1 cellular context compared by ENCODE assay signal in the genomic region with DNA sequence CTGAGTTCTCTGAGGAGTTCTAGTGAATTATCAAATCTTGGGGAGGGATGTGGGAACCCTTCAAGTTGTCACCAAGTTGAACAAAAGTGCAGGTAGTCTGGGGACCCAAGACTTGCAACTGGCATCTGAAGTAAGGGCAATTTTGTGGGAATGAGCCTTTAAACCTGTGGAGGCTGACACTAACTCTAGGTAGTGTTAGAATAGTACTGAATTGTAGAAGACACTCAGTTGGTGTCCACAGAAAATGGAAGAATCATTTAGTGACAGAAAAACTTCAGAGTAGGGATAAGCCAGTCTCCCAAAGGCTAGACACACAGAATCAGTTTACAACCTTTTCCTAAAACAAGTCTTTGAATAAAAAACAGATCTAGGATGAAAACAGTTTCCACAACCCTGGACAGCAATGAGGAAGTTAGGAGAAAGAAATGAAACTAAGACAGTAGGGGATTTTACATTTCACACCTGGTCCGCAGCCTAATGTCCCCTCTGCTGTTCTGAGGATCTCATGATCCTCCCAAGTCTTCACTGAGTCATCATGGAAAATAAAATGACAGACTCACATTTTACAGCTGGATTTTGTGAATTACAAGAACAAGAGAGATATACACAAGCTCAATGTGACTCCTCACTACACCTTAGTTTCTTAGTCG.
TF ChIP-seq lines count a peak whose summit lies in the region.

No MANE protein-coding gene starts in this region.

TF ChIP-seq in GM12878, 131 proteins besides CTCF, POLR2A, EP300 and RAD21 (continued from another document):
- TF ChIP-seq, protein P1, sequence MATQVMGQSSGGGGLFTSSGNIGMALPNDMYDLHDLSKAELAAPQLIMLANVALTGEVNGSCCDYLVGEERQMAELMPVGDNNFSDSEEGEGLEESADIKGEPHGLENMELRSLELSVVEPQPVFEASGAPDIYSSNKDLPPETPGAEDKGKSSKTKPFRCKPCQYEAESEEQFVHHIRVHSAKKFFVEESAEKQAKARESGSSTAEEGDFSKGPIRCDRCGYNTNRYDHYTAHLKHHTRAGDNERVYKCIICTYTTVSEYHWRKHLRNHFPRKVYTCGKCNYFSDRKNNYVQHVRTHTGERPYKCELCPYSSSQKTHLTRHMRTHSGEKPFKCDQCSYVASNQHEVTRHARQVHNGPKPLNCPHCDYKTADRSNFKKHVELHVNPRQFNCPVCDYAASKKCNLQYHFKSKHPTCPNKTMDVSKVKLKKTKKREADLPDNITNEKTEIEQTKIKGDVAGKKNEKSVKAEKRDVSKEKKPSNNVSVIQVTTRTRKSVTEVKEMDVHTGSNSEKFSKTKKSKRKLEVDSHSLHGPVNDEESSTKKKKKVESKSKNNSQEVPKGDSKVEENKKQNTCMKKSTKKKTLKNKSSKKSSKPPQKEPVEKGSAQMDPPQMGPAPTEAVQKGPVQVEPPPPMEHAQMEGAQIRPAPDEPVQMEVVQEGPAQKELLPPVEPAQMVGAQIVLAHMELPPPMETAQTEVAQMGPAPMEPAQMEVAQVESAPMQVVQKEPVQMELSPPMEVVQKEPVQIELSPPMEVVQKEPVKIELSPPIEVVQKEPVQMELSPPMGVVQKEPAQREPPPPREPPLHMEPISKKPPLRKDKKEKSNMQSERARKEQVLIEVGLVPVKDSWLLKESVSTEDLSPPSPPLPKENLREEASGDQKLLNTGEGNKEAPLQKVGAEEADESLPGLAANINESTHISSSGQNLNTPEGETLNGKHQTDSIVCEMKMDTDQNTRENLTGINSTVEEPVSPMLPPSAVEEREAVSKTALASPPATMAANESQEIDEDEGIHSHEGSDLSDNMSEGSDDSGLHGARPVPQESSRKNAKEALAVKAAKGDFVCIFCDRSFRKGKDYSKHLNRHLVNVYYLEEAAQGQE (IDR thresholded peaks at IDR 0.05; ENCODE audit: low read depth, low read length) = no peak
- TF ChIP-seq SMARCA5 (IDR thresholded peaks at IDR 0.05) (0 out of 2 replicates have a peak, but pooled peaks have one; percentile 13), RBBP5 (conservative IDR thresholded peaks at IDR 0.05) (no peak), ATF7 (IDR thresholded peaks at IDR 0.05; ENCODE audit: low read depth) (peak; percentile 52; the same call in 1 of the 2 replicates), SPI1 (IDR thresholded peaks at IDR 0.05; ENCODE audit: borderline replicate concordance, insufficient read depth, low read depth, low read length) (peak; percentile 39; the same call in 1 of the 2 replicates), NBN (IDR thresholded peaks at IDR 0.05) (peak; percentile 28; the same call in 1 of the 2 replicates), ZNF217 (IDR thresholded peaks at IDR 0.05) (0 out of 2 replicates have a peak, but pooled peaks have one; percentile 56), IKZF1 (conservative IDR thresholded peaks at IDR 0.05) (peak; percentile 92), MTA2 (IDR thresholded peaks at IDR 0.05; ENCODE audit: low read depth) (peak; percentile 63; the same call in 1 of the 2 replicates), BMI1 (IDR thresholded peaks at IDR 0.05; ENCODE audit: borderline replicate concordance) (peak; percentile 66), FOXK2 (IDR thresholded peaks at IDR 0.05) (no peak), BACH1 (IDR thresholded peaks at IDR 0.05; ENCODE audit: borderline replicate concordance) (peak; percentile 77; the same call in 1 of the 2 replicates), DPF2 (IDR thresholded peaks at IDR 0.05) (peak; percentile 90)
- TF ChIP-seq, protein P2, sequence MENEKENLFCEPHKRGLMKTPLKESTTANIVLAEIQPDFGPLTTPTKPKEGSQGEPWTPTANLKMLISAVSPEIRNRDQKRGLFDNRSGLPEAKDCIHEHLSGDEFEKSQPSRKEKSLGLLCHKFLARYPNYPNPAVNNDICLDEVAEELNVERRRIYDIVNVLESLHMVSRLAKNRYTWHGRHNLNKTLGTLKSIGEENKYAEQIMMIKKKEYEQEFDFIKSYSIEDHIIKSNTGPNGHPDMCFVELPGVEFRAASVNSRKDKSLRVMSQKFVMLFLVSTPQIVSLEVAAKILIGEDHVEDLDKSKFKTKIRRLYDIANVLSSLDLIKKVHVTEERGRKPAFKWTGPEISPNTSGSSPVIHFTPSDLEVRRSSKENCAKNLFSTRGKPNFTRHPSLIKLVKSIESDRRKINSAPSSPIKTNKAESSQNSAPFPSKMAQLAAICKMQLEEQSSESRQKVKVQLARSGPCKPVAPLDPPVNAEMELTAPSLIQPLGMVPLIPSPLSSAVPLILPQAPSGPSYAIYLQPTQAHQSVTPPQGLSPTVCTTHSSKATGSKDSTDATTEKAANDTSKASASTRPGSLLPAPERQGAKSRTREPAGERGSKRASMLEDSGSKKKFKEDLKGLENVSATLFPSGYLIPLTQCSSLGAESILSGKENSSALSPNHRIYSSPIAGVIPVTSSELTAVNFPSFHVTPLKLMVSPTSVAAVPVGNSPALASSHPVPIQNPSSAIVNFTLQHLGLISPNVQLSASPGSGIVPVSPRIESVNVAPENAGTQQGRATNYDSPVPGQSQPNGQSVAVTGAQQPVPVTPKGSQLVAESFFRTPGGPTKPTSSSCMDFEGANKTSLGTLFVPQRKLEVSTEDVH (IDR thresholded peaks at IDR 0.05; ENCODE audit: low read depth, partially characterized antibody) = peak; percentile 31
- TF ChIP-seq, protein P3, sequence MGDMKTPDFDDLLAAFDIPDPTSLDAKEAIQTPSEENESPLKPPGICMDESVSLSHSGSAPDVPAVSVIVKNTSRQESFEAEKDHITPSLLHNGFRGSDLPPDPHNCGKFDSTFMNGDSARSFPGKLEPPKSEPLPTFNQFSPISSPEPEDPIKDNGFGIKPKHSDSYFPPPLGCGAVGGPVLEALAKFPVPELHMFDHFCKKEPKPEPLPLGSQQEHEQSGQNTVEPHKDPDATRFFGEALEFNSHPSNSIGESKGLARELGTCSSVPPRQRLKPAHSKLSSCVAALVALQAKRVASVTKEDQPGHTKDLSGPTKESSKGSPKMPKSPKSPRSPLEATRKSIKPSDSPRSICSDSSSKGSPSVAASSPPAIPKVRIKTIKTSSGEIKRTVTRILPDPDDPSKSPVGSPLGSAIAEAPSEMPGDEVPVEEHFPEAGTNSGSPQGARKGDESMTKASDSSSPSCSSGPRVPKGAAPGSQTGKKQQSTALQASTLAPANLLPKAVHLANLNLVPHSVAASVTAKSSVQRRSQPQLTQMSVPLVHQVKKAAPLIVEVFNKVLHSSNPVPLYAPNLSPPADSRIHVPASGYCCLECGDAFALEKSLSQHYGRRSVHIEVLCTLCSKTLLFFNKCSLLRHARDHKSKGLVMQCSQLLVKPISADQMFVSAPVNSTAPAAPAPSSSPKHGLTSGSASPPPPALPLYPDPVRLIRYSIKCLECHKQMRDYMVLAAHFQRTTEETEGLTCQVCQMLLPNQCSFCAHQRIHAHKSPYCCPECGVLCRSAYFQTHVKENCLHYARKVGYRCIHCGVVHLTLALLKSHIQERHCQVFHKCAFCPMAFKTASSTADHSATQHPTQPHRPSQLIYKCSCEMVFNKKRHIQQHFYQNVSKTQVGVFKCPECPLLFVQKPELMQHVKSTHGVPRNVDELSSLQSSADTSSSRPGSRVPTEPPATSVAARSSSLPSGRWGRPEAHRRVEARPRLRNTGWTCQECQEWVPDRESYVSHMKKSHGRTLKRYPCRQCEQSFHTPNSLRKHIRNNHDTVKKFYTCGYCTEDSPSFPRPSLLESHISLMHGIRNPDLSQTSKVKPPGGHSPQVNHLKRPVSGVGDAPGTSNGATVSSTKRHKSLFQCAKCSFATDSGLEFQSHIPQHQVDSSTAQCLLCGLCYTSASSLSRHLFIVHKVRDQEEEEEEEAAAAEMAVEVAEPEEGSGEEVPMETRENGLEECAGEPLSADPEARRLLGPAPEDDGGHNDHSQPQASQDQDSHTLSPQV (IDR thresholded peaks at IDR 0.05) = no peak
- TF ChIP-seq, protein P4, sequence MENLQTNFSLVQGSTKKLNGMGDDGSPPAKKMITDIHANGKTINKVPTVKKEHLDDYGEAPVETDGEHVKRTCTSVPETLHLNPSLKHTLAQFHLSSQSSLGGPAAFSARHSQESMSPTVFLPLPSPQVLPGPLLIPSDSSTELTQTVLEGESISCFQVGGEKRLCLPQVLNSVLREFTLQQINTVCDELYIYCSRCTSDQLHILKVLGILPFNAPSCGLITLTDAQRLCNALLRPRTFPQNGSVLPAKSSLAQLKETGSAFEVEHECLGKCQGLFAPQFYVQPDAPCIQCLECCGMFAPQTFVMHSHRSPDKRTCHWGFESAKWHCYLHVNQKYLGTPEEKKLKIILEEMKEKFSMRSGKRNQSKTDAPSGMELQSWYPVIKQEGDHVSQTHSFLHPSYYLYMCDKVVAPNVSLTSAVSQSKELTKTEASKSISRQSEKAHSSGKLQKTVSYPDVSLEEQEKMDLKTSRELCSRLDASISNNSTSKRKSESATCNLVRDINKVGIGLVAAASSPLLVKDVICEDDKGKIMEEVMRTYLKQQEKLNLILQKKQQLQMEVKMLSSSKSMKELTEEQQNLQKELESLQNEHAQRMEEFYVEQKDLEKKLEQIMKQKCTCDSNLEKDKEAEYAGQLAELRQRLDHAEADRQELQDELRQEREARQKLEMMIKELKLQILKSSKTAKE (IDR thresholded peaks at IDR 0.05; ENCODE audit: low read depth, poor library complexity, severe bottlenecking) = peak; percentile 69
- TF ChIP-seq, protein P5, sequence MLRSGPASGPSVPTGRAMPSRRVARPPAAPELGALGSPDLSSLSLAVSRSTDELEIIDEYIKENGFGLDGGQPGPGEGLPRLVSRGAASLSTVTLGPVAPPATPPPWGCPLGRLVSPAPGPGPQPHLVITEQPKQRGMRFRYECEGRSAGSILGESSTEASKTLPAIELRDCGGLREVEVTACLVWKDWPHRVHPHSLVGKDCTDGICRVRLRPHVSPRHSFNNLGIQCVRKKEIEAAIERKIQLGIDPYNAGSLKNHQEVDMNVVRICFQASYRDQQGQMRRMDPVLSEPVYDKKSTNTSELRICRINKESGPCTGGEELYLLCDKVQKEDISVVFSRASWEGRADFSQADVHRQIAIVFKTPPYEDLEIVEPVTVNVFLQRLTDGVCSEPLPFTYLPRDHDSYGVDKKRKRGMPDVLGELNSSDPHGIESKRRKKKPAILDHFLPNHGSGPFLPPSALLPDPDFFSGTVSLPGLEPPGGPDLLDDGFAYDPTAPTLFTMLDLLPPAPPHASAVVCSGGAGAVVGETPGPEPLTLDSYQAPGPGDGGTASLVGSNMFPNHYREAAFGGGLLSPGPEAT (IDR thresholded peaks at IDR 0.05; ENCODE audit: low read depth) = peak; percentile 96
- TF ChIP-seq, protein P6, sequence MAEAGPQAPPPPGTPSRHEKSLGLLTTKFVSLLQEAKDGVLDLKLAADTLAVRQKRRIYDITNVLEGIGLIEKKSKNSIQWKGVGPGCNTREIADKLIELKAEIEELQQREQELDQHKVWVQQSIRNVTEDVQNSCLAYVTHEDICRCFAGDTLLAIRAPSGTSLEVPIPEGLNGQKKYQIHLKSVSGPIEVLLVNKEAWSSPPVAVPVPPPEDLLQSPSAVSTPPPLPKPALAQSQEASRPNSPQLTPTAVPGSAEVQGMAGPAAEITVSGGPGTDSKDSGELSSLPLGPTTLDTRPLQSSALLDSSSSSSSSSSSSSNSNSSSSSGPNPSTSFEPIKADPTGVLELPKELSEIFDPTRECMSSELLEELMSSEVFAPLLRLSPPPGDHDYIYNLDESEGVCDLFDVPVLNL (IDR thresholded peaks at IDR 0.05; ENCODE audit: low read depth, low read length) = no peak
TF ChIP-seq in GM12878: peak in this region for 16.
